In the genomic region with DNA sequence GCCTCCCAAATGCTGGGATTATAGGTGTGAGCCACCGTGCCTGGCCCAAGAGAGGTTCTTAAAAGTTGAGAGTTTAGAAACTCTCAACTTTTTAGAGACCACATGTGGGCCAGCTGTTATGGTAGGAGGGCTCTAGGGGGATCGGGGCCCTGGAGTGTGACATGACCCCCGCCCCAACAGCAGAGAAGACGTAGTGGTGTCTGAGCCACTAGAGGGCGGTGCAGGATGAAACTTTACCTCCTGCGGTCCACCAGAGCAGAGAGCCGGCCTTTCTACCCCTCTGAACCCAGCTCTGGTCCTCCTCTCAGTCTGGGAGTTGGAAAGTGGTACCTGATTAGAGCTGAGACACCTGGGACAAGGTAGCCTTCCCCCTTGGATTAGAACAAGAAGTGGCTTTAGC, we compare ENCODE assay signal across 8 cellular contexts.
DNase-seq lines count a peak whose midpoint lies in the region; ATAC-seq and TF ChIP-seq lines count a peak whose summit lies in the region.

No MANE protein-coding gene starts in this region.

- TF ChIP-seq CTCF in GM12864 (IDR thresholded peaks at IDR 0.05; ENCODE audit: low read depth, low read length, missing control alignments): peak; percentile 87
- TF ChIP-seq CTCF in astrocyte of the spinal cord (IDR thresholded peaks at IDR 0.05; ENCODE audit: low read depth, low read length): peak; percentile 80

- ATAC-seq in GM19324 (IDR thresholded peaks at IDR 0.05; ENCODE audit: low FRiP score, unreplicated experiment): no peak
- no peak for ATAC-seq in GM18498 (IDR thresholded peaks at IDR 0.05; ENCODE audit: unreplicated experiment)

- H3K4me3 ChIP-seq in GM12864 (ENCODE audit: low read depth, low read length): no peak overlapping the region
- H3K4me3 ChIP-seq in astrocyte of the spinal cord (ENCODE audit: low read depth, low read length): no peak overlapping the region

- DNase-seq in GM12864 (ENCODE audit: low read depth) (no peak), NCI-H1092 treated with DMSO at 0.1 percent for 48 hours (lab: John Stamatoyannopoulos, UW) (peak; percentile 80), T-helper 1 cell (peak in 3 of 5 donors; percentile 17 to 58 (median 37)), astrocyte of the spinal cord (ENCODE audit: low read depth, low spot score) (peak; percentile 43), hypothalamus (lab: John Stamatoyannopoulos, UW) (peak in 33 of 51 donors; percentile 4 to 66 (median 27))
- peak; percentile 22 to 25 for DNase-seq in stimulated activated CD4-positive, alpha-beta T cell treated with anti-CD3 and anti-CD28 coated beads, Interleukin-1b, Interleukin-23, amount 100 ng/mL, for 4 hours (ENCODE audit: low read depth in 2 of 2)

- in situ Hi-C loops in astrocyte of the spinal cord (cut with HindIII; ENCODE audit: low sequenced_read_pairs): no loop called here
